In the genomic region with DNA sequence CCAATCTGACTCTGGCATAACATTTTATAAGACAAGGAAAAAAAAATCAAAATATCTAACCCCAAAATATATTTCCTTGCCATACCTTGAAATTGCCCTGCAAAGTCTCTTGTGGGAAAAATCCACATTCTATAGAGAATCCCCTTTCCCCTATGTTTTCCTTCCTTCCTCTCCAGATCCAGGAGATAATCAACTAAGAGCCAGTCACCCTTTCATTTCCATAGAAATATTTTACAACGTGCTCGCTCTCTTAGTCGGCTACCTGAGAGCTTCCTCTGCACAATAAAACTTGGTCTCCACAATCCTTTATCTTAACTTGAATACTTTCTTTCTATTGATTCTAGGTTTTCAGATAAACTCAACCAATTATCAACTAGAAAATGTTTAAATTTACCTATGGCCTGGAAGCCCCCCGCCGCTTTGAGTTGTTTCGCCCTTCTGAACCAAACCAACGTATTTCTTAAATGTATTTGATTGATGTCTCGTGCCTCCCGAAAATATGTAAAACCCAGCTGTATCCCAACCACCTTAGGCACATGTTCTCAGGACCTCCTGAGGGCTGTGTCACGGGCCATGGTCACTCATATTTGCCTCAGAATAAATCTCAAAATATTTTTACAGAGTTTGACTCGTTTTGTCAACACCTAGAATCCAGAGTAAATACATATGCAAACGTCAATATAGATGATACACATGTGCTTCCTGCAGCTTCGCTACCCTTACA, we compare ENCODE assay signal across 8 cellular contexts. TPM values are rescaled to one million over a fixed set of nuclear protein-coding genes. Genes with fewer than 3 reads are reported as not detected.
DNase-seq lines count a peak whose midpoint lies in the region; ATAC-seq, FAIRE-seq and TF ChIP-seq lines count a peak whose summit lies in the region.

No MANE protein-coding gene starts in this region.

- 0 out of 2 replicates have a peak, but pooled peaks have one; percentile 3 for TF ChIP-seq RAD21 in SK-N-SH (IDR thresholded peaks at IDR 0.05; ENCODE audit: low read length)

- TF ChIP-seq CTCF in SK-N-SH (IDR thresholded peaks at IDR 0.05) = no peak
- no peak for TF ChIP-seq CTCF in keratinocyte (optimal IDR thresholded peaks at IDR 0.05 in 1 of 3, IDR thresholded peaks at IDR 0.05 in 1 of 3, conservative IDR thresholded peaks at IDR 0.05 in 1 of 3; ENCODE audit: extremely low read depth in 1 of 3, insufficient read depth in 2 of 3, low read length in 3 of 3)

- no peaks in the 10 kb centered on the region for H3K36me3 Mint-ChIP-seq in activated naive CD8-positive, alpha-beta T cell

- H3K79me2 ChIP-seq in SK-N-SH (ENCODE audit: insufficient read depth) = peaks cover 58% of the 10 kb centered on the region
- peaks cover 58% of the 10 kb centered on the region for H3K79me2 ChIP-seq in keratinocyte (ENCODE audit: control insufficient read depth, insufficient read depth, low read length)

- H3K4me2 ChIP-seq in SK-N-SH (peak overlapping the region; percentile 87), keratinocyte (ENCODE audit: control insufficient read depth, extremely low read depth, insufficient read depth, low read depth, low read length) (peak overlapping the region; percentile 92)

- no peak for ATAC-seq in SK-N-SH treated with all-trans-retinoic acid at 6 μM for 48 hours
- no peak for ATAC-seq in GM19023 (IDR thresholded peaks at IDR 0.05; ENCODE audit: unreplicated experiment)
- no peak for ATAC-seq in GM21717 (IDR thresholded peaks at IDR 0.05; ENCODE audit: unreplicated experiment)

- H3K4me3 Mint-ChIP-seq in activated naive CD8-positive, alpha-beta T cell = peak overlapping the region; percentile 97

- H3K9ac ChIP-seq in SK-N-SH = peak overlapping the region; percentile 97
- H3K9ac ChIP-seq in keratinocyte (ENCODE audit: control insufficient read depth, extremely low read depth, insufficient read depth, low read length) = peak overlapping the region; percentile 99
- peak overlapping the region; percentile 91 to 98 (median 94) for H3K9ac ChIP-seq in subcutaneous abdominal adipose tissue (ENCODE audit: low read length in 5 of 5)

- no peaks in the 10 kb centered on the region for H3K9me3 Mint-ChIP-seq in activated naive CD8-positive, alpha-beta T cell (ENCODE audit: low read depth)

- H3K4me3 ChIP-seq in SK-N-SH (ENCODE audit: low read depth in 2 of 2, low read length in 1 of 2) (peak overlapping the region; percentile 87 to 96), keratinocyte (ENCODE audit: control insufficient read depth in 2 of 3, extremely low read depth in 1 of 3, insufficient read depth in 2 of 3, low read depth in 1 of 3, low read length in 3 of 3) (peak overlapping the region; percentile 97 to 100 (median 99)), subcutaneous abdominal adipose tissue (ENCODE audit: low read depth in 1 of 5, low read length in 5 of 5) (peak overlapping the region; percentile 87 to 100 (median 97))

- DNase-seq in SK-N-SH = no peak
- DNase-seq in keratinocyte (ENCODE audit: low read depth, low spot score) = no peak
- DNase-seq in iPS-NIHi7 (ENCODE audit: extremely low spot score) = no peak

- H3F3A ChIP-seq in SK-N-SH (replicated peaks; ENCODE audit: insufficient read depth) = no peaks in the 10 kb centered on the region

- H3K4me1 Mint-ChIP-seq in activated naive CD8-positive, alpha-beta T cell (ENCODE audit: low read depth) = peaks cover 55% of the 10 kb centered on the region

- H4K20me1 ChIP-seq in SK-N-SH (ENCODE audit: insufficient read depth) (peaks cover 52% of the 10 kb centered on the region), keratinocyte (ENCODE audit: control insufficient read depth, extremely low read depth, insufficient read depth, low read length) (peaks cover 11% of the 10 kb centered on the region)

- CTCF ChIA-PET in SK-N-SH (lab: Yijun Ruan, JAX) = interaction anchor here (0.6 to 2.3 kb wide), 8 partner anchors 9 to 46 kb away, joined by 3 to 11 read pairs (median 3); no protein-coding TSS in a partner anchor

- dilution Hi-C loops in keratinocyte (cut with MboI; ENCODE audit: extremely low pct_ligation_motif_present, low sequenced_read_pairs) = no loop called here

- H3K27me3 ChIP-seq in SK-N-SH (ENCODE audit: insufficient read depth) = no peaks in the 10 kb centered on the region
- H3K27me3 ChIP-seq in keratinocyte (ENCODE audit: control insufficient read depth, extremely low read depth, insufficient read depth, low read length) = no peaks in the 10 kb centered on the region
- H3K27me3 ChIP-seq in subcutaneous abdominal adipose tissue (ENCODE audit: control insufficient read depth in 5 of 5, insufficient read depth in 4 of 5, low read length in 5 of 5) = no peaks in the 10 kb centered on the region

- H2AFZ ChIP-seq in SK-N-SH (ENCODE audit: low read depth) (no peak overlapping the region), keratinocyte (ENCODE audit: control insufficient read depth, low read length) (no peak overlapping the region)

- WGBS in SK-N-SH (ENCODE audit: low lambda C conversion rate) = 10% methylated on average over 13 of the region's 13 CpGs

- no peaks in the 10 kb centered on the region for H3K27me3 Mint-ChIP-seq in activated naive CD8-positive, alpha-beta T cell

- no peak for FAIRE-seq in keratinocyte (lab: Jason Lieb, UNC)

- no peaks in the 10 kb centered on the region for H3K9me2 ChIP-seq in SK-N-SH

- H3K4me1 ChIP-seq in SK-N-SH (ENCODE audit: control insufficient read depth in 1 of 2, insufficient read depth in 2 of 2, low read depth in 1 of 2, low read length in 1 of 2) (peaks cover 18 to 24% of the 10 kb centered on the region in 2 experiments; a peak in 3 of 4 replicates), keratinocyte (ENCODE audit: control insufficient read depth, extremely low read depth, insufficient read depth, low read length) (peaks cover 45% of the 10 kb centered on the region), subcutaneous abdominal adipose tissue (ENCODE audit: control insufficient read depth in 5 of 5, insufficient read depth in 5 of 5, low read length in 5 of 5) (peaks cover 10 to 69% (median 52%) of the 10 kb centered on the region in 5 donors)

- H3K27ac Mint-ChIP-seq in activated naive CD8-positive, alpha-beta T cell = peak overlapping the region; percentile 83

- POLR2A ChIA-PET in SK-N-SH (lab: Yijun Ruan, JAX) = interaction anchor here (1.4 to 2.4 kb wide), 5 partner anchors 9 to 83 kb away, joined by 3 to 17 read pairs (median 8); no protein-coding TSS in a partner anchor

- TF ChIP-seq EP300 in SK-N-SH (IDR thresholded peaks at IDR 0.05; ENCODE audit: borderline replicate concordance in 1 of 2, low read depth in 1 of 2, low read length in 1 of 2) = no peak

- H3K9me1 ChIP-seq in keratinocyte (ENCODE audit: control insufficient read depth, extremely low read depth, insufficient read depth, low read length) = peaks cover 7% of the 10 kb centered on the region

- peak overlapping the region; percentile 85 to 97 for H3K27ac ChIP-seq in SK-N-SH (ENCODE audit: low read depth in 2 of 2, low read length in 1 of 2)
- peak overlapping the region; percentile 98 for H3K27ac ChIP-seq in keratinocyte (ENCODE audit: control insufficient read depth, insufficient read depth, low read length)
- H3K27ac ChIP-seq in subcutaneous abdominal adipose tissue (ENCODE audit: low read depth, low read length) = peak overlapping the region; percentile 99

- H3K36me3 ChIP-seq in SK-N-SH (replicated peaks in 1 of 2; ENCODE audit: control insufficient read depth in 1 of 2, insufficient read depth in 2 of 2, low read length in 1 of 2) (peaks cover 0 to 6% of the 10 kb centered on the region in 2 experiments), keratinocyte (ENCODE audit: control insufficient read depth in 2 of 2, extremely low read depth in 1 of 2, insufficient read depth in 2 of 2, low read length in 2 of 2) (peaks cover 3 to 5% of the 10 kb centered on the region in 2 experiments), subcutaneous abdominal adipose tissue (ENCODE audit: control insufficient read depth in 5 of 5, insufficient read depth in 5 of 5, low read length in 5 of 5) (no peaks in the 10 kb centered on the region)

- H3K9me3 ChIP-seq in SK-N-SH (no peaks in the 10 kb centered on the region), keratinocyte (ENCODE audit: control insufficient read depth, low read depth, low read length) (no peaks in the 10 kb centered on the region), subcutaneous abdominal adipose tissue (ENCODE audit: control insufficient read depth in 5 of 5, low read length in 5 of 5) (no peaks in the 10 kb centered on the region)

TF ChIP-seq in SK-N-SH, 30 proteins besides CTCF, POLR2A, EP300 and RAD21:
- TF ChIP-seq SIN3A (IDR thresholded peaks at IDR 0.05; ENCODE audit: borderline replicate concordance, low read depth, low read length) = no peak
- TF ChIP-seq GATA2 (CRISPR knock-in tag; IDR thresholded peaks at IDR 0.05) = no peak

TF ChIP-seq in SK-N-SH treated with all-trans-retinoic acid at 6 μM for 48 hours, 23 proteins besides CTCF, POLR2A, EP300 and RAD21 (continues in another document):
- no peak for TF ChIP-seq ISL1 (CRISPR knock-in tag; IDR thresholded peaks at IDR 0.05)
- TF ChIP-seq RARB (CRISPR knock-in tag; IDR thresholded peaks at IDR 0.05) = no peak
- no peak for TF ChIP-seq ZNF8 (CRISPR knock-in tag; IDR thresholded peaks at IDR 0.05)
- TF ChIP-seq ZNF70 (CRISPR knock-in tag; IDR thresholded peaks at IDR 0.05) = no peak
- no peak for TF ChIP-seq BACH2 (CRISPR knock-in tag; IDR thresholded peaks at IDR 0.05; ENCODE audit: borderline replicate concordance)
- no peak for TF ChIP-seq ARNTL (CRISPR knock-in tag; IDR thresholded peaks at IDR 0.05; ENCODE audit: borderline replicate concordance, low read depth)
- no peak for TF ChIP-seq GLIS3 (CRISPR knock-in tag; IDR thresholded peaks at IDR 0.05)

RNA-seq across cellular contexts. Expression of gene PSAP, which starts 0.9 kb away (rescaled TPM):
- polyA plus RNA-seq in SK-N-SH (2012; rRNA removed) (1,647 and 1,947 TPM in 2 replicates), keratinocyte (1,046 to 1,773 TPM (median 1,075 TPM) in 3 replicates)
- polyA plus RNA-seq in SK-N-SH (2012; cell fraction: cytosol; rRNA removed) = 1,355 and 1,432 TPM in 2 replicates
- polyA plus RNA-seq in SK-N-SH (2012; cell fraction: nucleus; rRNA removed) = 2,007 and 2,090 TPM in 2 replicates
- 402 TPM for polyA plus RNA-seq in keratinocyte (2011; ENCODE audit: low read depth)
- polyA plus RNA-seq in keratinocyte (2011; cell fraction: cytosol; rRNA removed) = 506 and 636 TPM in 2 replicates
- polyA plus RNA-seq in keratinocyte (2011; cell fraction: nucleus; rRNA removed) = 2,809 and 2,922 TPM in 2 replicates
- polyA plus RNA-seq in keratinocyte (2012; ENCODE audit: low replicate concordance) = 770 and 922 TPM in 2 replicates
- polyA minus RNA-seq in keratinocyte = 923 to 1,705 TPM (median 959 TPM) in 3 replicates
- 929 TPM for polyA minus RNA-seq in keratinocyte (2011; cell fraction: cytosol; rRNA and poly(A)+ RNA removed)
- 2,484 and 3,447 TPM in 2 replicates for polyA minus RNA-seq in keratinocyte (2011; cell fraction: nucleus; rRNA and poly(A)+ RNA removed)
